ENCODE assay signal across 15 cellular contexts in the genomic region with DNA sequence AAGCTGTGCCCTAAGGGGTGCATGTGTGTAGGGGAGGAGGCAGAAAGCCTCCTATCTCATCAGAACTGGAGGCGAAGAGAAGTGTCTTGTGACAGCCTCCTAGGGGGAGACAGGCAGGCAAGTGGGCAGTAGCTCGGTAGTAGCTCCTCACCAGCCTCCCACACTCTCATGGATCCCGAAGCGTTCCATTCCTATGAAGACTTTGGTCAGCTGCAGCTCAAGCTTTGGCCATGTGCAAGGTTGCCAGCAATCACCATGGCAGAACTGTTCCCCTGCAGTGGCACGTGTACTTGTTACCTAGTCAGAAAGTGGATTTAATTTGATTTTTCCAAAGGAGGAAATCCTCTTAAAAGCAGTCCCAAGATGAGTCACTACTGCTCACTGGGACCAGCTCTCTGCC.
DNase-seq lines count a peak whose midpoint lies in the region; ATAC-seq and TF ChIP-seq lines count a peak whose summit lies in the region.
"Had no signal": no experiment of that assay in that cellular context is flagged by ENCODE, and none has a peak within 500 bp of the region (broad histone marks: within the 10 kb centered on the region; RNA-seq: fewer than 3 reads in every experiment).

No MANE protein-coding gene starts in this region.

- ATAC-seq in GM19452 (IDR thresholded peaks at IDR 0.05; ENCODE audit: unreplicated experiment) (no peak), HG03108 (IDR thresholded peaks at IDR 0.05; ENCODE audit: unreplicated experiment) (no peak), HG02970 (IDR thresholded peaks at IDR 0.05; ENCODE audit: low FRiP score, unreplicated experiment) (no peak)

- TF ChIP-seq CTCF in C4-2B (conservative IDR thresholded peaks at IDR 0.05) = no peak

- DNase-seq in substantia nigra (lab: John Stamatoyannopoulos, UW) = peak in 5 of 49 donors; percentile 2 to 42 (median 38)
- DNase-seq in NCI-H524 (lab: John Stamatoyannopoulos, UW) = no peak
- DNase-seq: Karpas-422, MV-4-11, NCI-H1694, NCI-H2081 treated with DMSO at 0.1 percent for 48 hours, NCI-H2171 treated with DMSO at 0.1 percent for 48 hours, PC-9, SIG-M5 had no signal

- no peaks in the 10 kb centered on the region for H3K27me3 ChIP-seq in layer of hippocampus (ENCODE audit: control insufficient read depth, insufficient read depth, low read length)

- H3K27ac ChIP-seq in C4-2B (peak overlapping the region; percentile 75), angular gyrus (ENCODE audit: low read depth, low read length) (peak overlapping the region; percentile 89), layer of hippocampus (ENCODE audit: low read depth, low read length) (peak overlapping the region; percentile 89), substantia nigra (ENCODE audit: low read depth, low read length, poor library complexity, severe bottlenecking) (peak overlapping the region; percentile 93)
- H3K27ac ChIP-seq: PC-9 had no signal
